8 cellular contexts compared by ENCODE assay signal in genomic region chr10:15370741-15371701, GRCh38. TPM values are rescaled to one million over a fixed set of nuclear protein-coding genes. Genes with fewer than 3 reads are reported as not detected.
A peak's percentile ranks its signal among the peaks of the same experiment; 100 is the strongest.
DNase-seq lines count a peak whose midpoint lies in the region; ATAC-seq, FAIRE-seq and TF ChIP-seq lines count a peak whose summit lies in the region.

FAM171A1 (minus strand) TSS chr10:15371289; CDS start chr10:15371052, 237 bp downstream.

- H3K36me3 ChIP-seq in kidney (ENCODE audit: control insufficient read depth in 1 of 2, insufficient read depth in 2 of 2, low read length in 2 of 2), result no peaks in the 10 kb centered on the region

- H3K27ac ChIP-seq in AG04450 (ENCODE audit: low read depth, low read length) (no peak within 1 kb of the TSS), kidney (ENCODE audit: low read depth in 2 of 2, low read length in 2 of 2) (peak within 1 kb of the TSS in 1 of 2 donors; percentile 47)

- H3K9me3 ChIP-seq in AG04450 (ENCODE audit: control insufficient read depth, insufficient read depth, low read length) (no peaks in the 10 kb centered on the region), kidney (ENCODE audit: control insufficient read depth in 1 of 2, low read length in 2 of 2) (no peaks in the 10 kb centered on the region)

- H3K27me3 ChIP-seq in AG04450 (ENCODE audit: control insufficient read depth, insufficient read depth, low read length), result no peaks in the 10 kb centered on the region

- TF ChIP-seq CTCF in AG04450 (IDR thresholded peaks at IDR 0.05; ENCODE audit: low read depth, low read length) (0 out of 2 replicates have a peak, but pooled peaks have one; percentile 2), kidney (IDR thresholded peaks at IDR 0.05; ENCODE audit: borderline replicate concordance, extremely low read depth, insufficient read depth) (peak; percentile 37)

- intact Hi-C loops in kidney (cut with DNase I), result loop anchor here (10.0 kb wide), 1 partner anchor 156 kb away; no protein-coding TSS in a partner anchor

- no peak for DNase-seq in AG04450 (ENCODE audit: low read depth, low spot score)
- peak; percentile 77 for DNase-seq in HuH-7.5 (ENCODE audit: low spot score)
- peak; percentile 48 for DNase-seq in activated CD4-positive, alpha-beta T cell treated with anti-CD3 and anti-CD28 coated beads for 1 hour
- peak; percentile 61 for DNase-seq in central memory CD4-positive, alpha-beta T cell
- DNase-seq in kidney, result peak; percentile 84
- peak; percentile 22 to 50 (median 24) for DNase-seq in stimulated activated CD4-positive, alpha-beta T cell treated with anti-CD3 and anti-CD28 coated beads, Interleukin-12 subunit alpha, Interleukin-12 subunit beta, amount 100 ng/mL, for 48 hours (ENCODE audit: low read depth in 2 of 3, low spot score in 1 of 3)

- peak within 1 kb of the TSS; percentile 22 to 48 for H3K9ac ChIP-seq in kidney (ENCODE audit: low read length in 2 of 2)

- peaks cover 3 to 5% of the 10 kb centered on the region in 2 donors for H3K4me1 ChIP-seq in kidney (ENCODE audit: control insufficient read depth in 1 of 2, insufficient read depth in 1 of 2, low read depth in 1 of 2, low read length in 2 of 2)

- CTCF ChIA-PET in AG04450 (lab: Charles Lee), result interaction anchor here (0.6 to 2.3 kb wide), 8 partner anchors 152 to 417 kb away, joined by 3 to 12 read pairs (median 3); partner anchors contain the start of gene DCLRE1C

- POLR2A ChIA-PET in AG04450 (lab: Yijun Ruan, JAX), result no interaction called here

- ATAC-seq in GM19023 (IDR thresholded peaks at IDR 0.05; ENCODE audit: unreplicated experiment) (peak; percentile 64), GM19452 (IDR thresholded peaks at IDR 0.05; ENCODE audit: unreplicated experiment) (no peak)

- FAIRE-seq in kidney (lab: Jason Lieb, UNC), result no peak

- H3K4me3 ChIP-seq in AG04450 (ENCODE audit: low read depth, low read length), result peak within 1 kb of the TSS; percentile 63
- H3K4me3 ChIP-seq in kidney (ENCODE audit: low read length in 2 of 2), result peak within 1 kb of the TSS; percentile 61 to 64

RNA-seq across cellular contexts. Expression of gene FAM171A1, which starts in this region (rescaled TPM):
- polyA plus RNA-seq in AG04450 (2011; rRNA removed) (22.4 and 23.6 TPM in 2 replicates), kidney (ENCODE audit: insufficient read depth, low read depth, low replicate concordance) (30.4 TPM)
- polyA minus RNA-seq in AG04450 (2011; rRNA and poly(A)+ RNA removed), result 17.8 and 22.4 TPM in 2 replicates
- 53.0 TPM for total RNA-seq in kidney
